Comparison of ENCODE assay signal across 22 cellular contexts in genomic region chr3:116155830-116156229, GRCh38.
DNase-seq lines count a peak whose midpoint lies in the region; ATAC-seq and TF ChIP-seq lines count a peak whose summit lies in the region.
"Had no signal": no experiment of that assay in that cellular context is flagged by ENCODE, and none has a peak within 500 bp of the region (broad histone marks: within the 10 kb centered on the region; RNA-seq: fewer than 3 reads in every experiment).

No MANE protein-coding gene starts in this region.

- DNase-seq in AG10803 (ENCODE audit: low read depth) (peak; percentile 35), NCI-H2171 treated with DMSO at 0.1 percent for 48 hours (lab: John Stamatoyannopoulos, UW) (peak; percentile 92), foreskin fibroblast (peak; percentile 55 to 85), NCI-H2107 (lab: John Stamatoyannopoulos, UW) (no peak), ascending aorta (ENCODE audit: low spot score in 2 of 2) (no peak), LoVo (ENCODE audit: low spot score) (no peak)
- DNase-seq: activated CD4-positive, alpha-beta T cell treated with anti-CD3 and anti-CD28 coated beads for 48 hours; activated T-cell treated with anti-CD3 and anti-CD28 coated beads, Interleukin-2, amount 50 U/mL, for 24 hours; adrenal gland; CD8-positive, alpha-beta T cell; DMS153; effector memory CD8-positive, alpha-beta T cell; NCI-H226; psoas muscle; SHP77 treated with DMSO at 0.1 percent for 48 hours; upper lobe of left lung had no signal

- intact Hi-C loops in ascending aorta (cut with DNase I) = no loop called here

- no peaks in the 10 kb centered on the region for H3K36me3 ChIP-seq in ascending aorta
- H3K36me3 ChIP-seq: adrenal gland, breast epithelium, neutrophil, upper lobe of left lung had no signal

- H3K9me3 ChIP-seq in ascending aorta = no peaks in the 10 kb centered on the region
- H3K9me3 ChIP-seq: adrenal gland, breast epithelium, neutrophil, psoas muscle, upper lobe of left lung had no signal

- no peaks in the 10 kb centered on the region for H3K4me1 ChIP-seq in ascending aorta
- H3K4me1 ChIP-seq: adrenal gland, breast epithelium, psoas muscle, upper lobe of left lung had no signal

- TF ChIP-seq CTCF in AG10803 (conservative IDR thresholded peaks at IDR 0.05; ENCODE audit: low read length) (no peak), foreskin fibroblast (IDR thresholded peaks at IDR 0.05; ENCODE audit: low read depth, low read length) (no peak), ascending aorta (IDR thresholded peaks at IDR 0.05) (no peak)

- H3K4me3 ChIP-seq in AG10803 (ENCODE audit: low read length) = no peak overlapping the region
- H3K4me3 ChIP-seq in foreskin fibroblast (ENCODE audit: low read depth in 1 of 2, low read length in 2 of 2) = no peak overlapping the region
- no peak overlapping the region for H3K4me3 ChIP-seq in ascending aorta
- H3K4me3 ChIP-seq: adrenal gland, breast epithelium, lung, psoas muscle, upper lobe of left lung had no signal

- no peak overlapping the region for H3K27ac ChIP-seq in ascending aorta
- H3K27ac ChIP-seq: adrenal gland, breast epithelium, neutrophil, psoas muscle, upper lobe of left lung had no signal

- ATAC-seq in SK-N-SH treated with all-trans-retinoic acid at 6 μM for 48 hours (no peak; the same call in 2 of the 3 replicates), GM18870 (IDR thresholded peaks at IDR 0.05; ENCODE audit: unreplicated experiment) (no peak)
- ATAC-seq: CD8-positive, alpha-beta T cell; effector memory CD8-positive, alpha-beta T cell; Panc1; psoas muscle had no signal

- H3K27me3 ChIP-seq in ascending aorta = no peaks in the 10 kb centered on the region
- H3K27me3 ChIP-seq: adrenal gland, breast epithelium, neutrophil, upper lobe of left lung had no signal

TF ChIP-seq in SK-N-SH treated with all-trans-retinoic acid at 6 μM for 48 hours, 23 proteins besides CTCF, POLR2A, EP300 and RAD21:
- no peak for TF ChIP-seq ZNF565 (CRISPR knock-in tag; conservative IDR thresholded peaks at IDR 0.05; ENCODE audit: low read depth)
- TF ChIP-seq TSHZ2 (CRISPR knock-in tag; IDR thresholded peaks at IDR 0.05) = peak; percentile 14; the same call in 1 of the 2 replicates

Comparison
In these comparisons a context has a peak if more than half of its experiments do, and no peak if none do; other contexts are left out.
1. DNase-seq: peak in AG10803 (single experiment), NCI-H2171 treated with DMSO at 0.1 percent for 48 hours (single experiment) and foreskin fibroblast (2 of 2); none in NCI-H2107 (single experiment), ascending aorta (0 of 2) and LoVo (single experiment).